In the genomic region with DNA sequence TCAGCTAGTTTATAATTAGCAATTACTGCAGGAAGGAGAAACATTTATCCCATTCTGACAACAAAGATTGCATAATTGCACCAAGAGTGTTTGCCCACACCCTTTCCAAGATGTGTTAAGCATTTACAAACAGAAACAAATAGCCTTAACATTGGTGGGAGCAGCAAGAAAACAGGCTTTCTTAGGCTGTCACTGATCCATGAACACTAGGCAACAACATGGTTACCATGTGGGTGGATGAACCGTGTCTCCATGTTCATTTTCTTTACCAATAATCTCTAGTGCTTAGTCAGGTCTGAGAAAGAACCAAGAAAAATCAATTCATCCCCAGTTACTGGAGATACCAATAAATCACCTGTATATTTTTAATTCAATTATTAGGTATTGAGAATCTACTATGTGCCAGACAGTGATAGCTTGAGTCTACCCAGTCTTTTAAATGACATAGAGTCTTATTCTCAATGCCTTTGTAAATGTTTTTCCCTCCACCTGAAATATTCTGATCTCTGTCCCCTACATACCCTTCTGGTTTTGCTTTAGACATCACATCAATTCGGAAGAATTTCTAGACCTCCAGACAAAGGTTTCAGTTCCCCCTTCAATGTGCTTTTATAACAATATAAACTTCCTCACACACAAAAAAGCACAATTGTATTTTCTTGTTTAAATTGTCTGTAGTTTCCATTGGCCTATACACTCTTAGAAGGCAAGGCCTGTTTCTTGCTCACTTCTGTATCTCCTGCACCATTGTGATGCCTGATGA, we compare ENCODE assay signal across 17 cellular contexts.
"Had no signal": no experiment of that assay in that cellular context is flagged by ENCODE, and none has a peak within 500 bp of the region (broad histone marks: within the 10 kb centered on the region; RNA-seq: fewer than 3 reads in every experiment).

No MANE protein-coding gene starts in this region.

- DNase-seq: activated CD4-positive, alpha-beta T cell treated with anti-CD3 and anti-CD28 coated beads, Interleukin-2, amount 10 ng/mL, durations not matched to agents 7 days and 5 days; activated CD8-positive, alpha-beta T cell treated with anti-CD3 and anti-CD28 coated beads, Interleukin-2, amount 10 ng/mL, durations not matched to agents 7 days and 5 days; activated naive CD4-positive, alpha-beta T cell treated with anti-CD3 and anti-CD28 coated beads for 36 hours; activated T-cell treated with anti-CD3 and anti-CD28 coated beads, Interleukin-2, amount 50 U/mL, for 4 hours; aorta; cortex of kidney; heart left ventricle; left lung; occipital lobe; right cardiac atrium had no signal

- H3K9me3 ChIP-seq: breast epithelium, gastroesophageal sphincter, heart left ventricle, left lung had no signal

- H3K27ac Mint-ChIP-seq: activated CD4-positive, alpha-beta T cell treated with anti-CD3 and anti-CD28 coated beads, Interleukin-2, amount 10 ng/mL, durations not matched to agents 7 days and 5 days; activated CD8-positive, alpha-beta T cell treated with anti-CD3 and anti-CD28 coated beads, Interleukin-2, amount 10 ng/mL, durations not matched to agents 7 days and 5 days; activated naive CD4-positive, alpha-beta T cell treated with anti-CD3 and anti-CD28 coated beads for 36 hours; progenitor cell of endocrine pancreas; T-helper 1 cell treated with Interleukin-12 subunit alpha and Interleukin-12 subunit beta and Interleukin-4 antibody, amounts not matched to agents 30 μg/mL and 1 μg/mL, for 36 hours had no signal

- H3K4me1 ChIP-seq: breast epithelium, gastroesophageal sphincter, heart left ventricle, left lung had no signal

- FAIRE-seq: endometrium had no signal

- H3K4me3 ChIP-seq: breast epithelium, gastroesophageal sphincter, heart left ventricle, left lung, skin epidermis had no signal

- H3K36me3 ChIP-seq: breast epithelium, gastroesophageal sphincter, heart left ventricle, left lung had no signal

- H3K27ac ChIP-seq: breast epithelium, gastroesophageal sphincter, heart left ventricle, left lung, skin epidermis had no signal

- H3K4me3 Mint-ChIP-seq: activated CD4-positive, alpha-beta T cell treated with anti-CD3 and anti-CD28 coated beads, Interleukin-2, amount 10 ng/mL, durations not matched to agents 7 days and 5 days; activated CD8-positive, alpha-beta T cell treated with anti-CD3 and anti-CD28 coated beads, Interleukin-2, amount 10 ng/mL, durations not matched to agents 7 days and 5 days; activated naive CD4-positive, alpha-beta T cell treated with anti-CD3 and anti-CD28 coated beads for 36 hours; activated T-cell treated with anti-CD3 and anti-CD28 coated beads, Interleukin-2, amount 50 U/mL, for 4 hours; T-helper 1 cell treated with Interleukin-12 subunit alpha and Interleukin-12 subunit beta and Interleukin-4 antibody, amounts not matched to agents 30 μg/mL and 1 μg/mL, for 36 hours had no signal

- H3K27me3 ChIP-seq: gastroesophageal sphincter, left lung had no signal

- H3K9me3 Mint-ChIP-seq: activated CD4-positive, alpha-beta T cell treated with anti-CD3 and anti-CD28 coated beads, Interleukin-2, amount 10 ng/mL, durations not matched to agents 7 days and 5 days; activated naive CD4-positive, alpha-beta T cell treated with anti-CD3 and anti-CD28 coated beads for 36 hours; activated T-cell treated with anti-CD3 and anti-CD28 coated beads, Interleukin-2, amount 50 U/mL, for 4 hours; T-helper 1 cell treated with Interleukin-12 subunit alpha and Interleukin-12 subunit beta and Interleukin-4 antibody, amounts not matched to agents 30 μg/mL and 1 μg/mL, for 36 hours had no signal

- H3K4me1 Mint-ChIP-seq: activated CD4-positive, alpha-beta T cell treated with anti-CD3 and anti-CD28 coated beads, Interleukin-2, amount 10 ng/mL, durations not matched to agents 7 days and 5 days had no signal

- ATAC-seq: activated CD4-positive, CD25-positive, alpha-beta regulatory T cell treated with anti-CD3 and anti-CD28 coated beads, Interleukin-2, amount 50 U/mL, for 24 hours; activated CD8-positive, alpha-beta T cell treated with anti-CD3 and anti-CD28 coated beads, Interleukin-2, amount 10 ng/mL, durations not matched to agents 7 days and 5 days; activated T-cell treated with anti-CD3 and anti-CD28 coated beads, Interleukin-2, amount 50 U/mL, for 4 hours; gastroesophageal sphincter; heart left ventricle; left lung; right cardiac atrium had no signal

- H3K27me3 Mint-ChIP-seq: activated CD4-positive, alpha-beta T cell treated with anti-CD3 and anti-CD28 coated beads, Interleukin-2, amount 10 ng/mL, durations not matched to agents 7 days and 5 days; progenitor cell of endocrine pancreas had no signal
